8 cellular contexts compared by ENCODE assay signal in the genomic region with DNA sequence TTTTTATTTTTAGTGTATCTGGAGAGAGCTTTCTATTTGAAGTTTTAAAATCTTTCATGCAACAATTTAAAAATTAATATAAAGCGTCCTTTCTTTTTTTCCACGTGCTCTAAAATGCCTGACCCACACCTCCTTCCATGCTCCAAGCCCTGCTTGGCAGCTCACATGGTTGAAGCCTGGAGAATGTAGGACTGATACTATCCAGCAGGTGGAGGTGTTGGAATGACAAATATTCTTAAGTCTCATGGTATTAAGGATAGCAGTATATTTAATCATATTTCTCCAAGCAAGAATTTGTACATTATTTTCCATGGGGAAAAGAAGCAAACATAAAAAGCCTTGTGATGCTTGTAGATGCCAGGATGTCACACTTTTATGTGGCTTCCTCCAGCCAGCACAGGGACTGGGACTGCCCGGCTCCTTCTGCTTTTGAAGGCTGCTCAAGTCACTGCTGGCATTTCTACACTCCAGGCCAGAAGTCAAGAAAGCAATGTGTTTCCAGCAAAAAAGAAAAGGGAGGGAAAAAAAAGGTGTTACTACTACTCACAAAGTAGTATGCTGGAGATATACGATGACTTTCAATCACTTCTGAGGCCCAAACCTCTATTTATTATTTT. TPM values are rescaled to one million over a fixed set of nuclear protein-coding genes. Genes with fewer than 3 reads are reported as not detected.
A peak's percentile ranks its signal among the peaks of the same experiment; 100 is the strongest.
DNase-seq lines count a peak whose midpoint lies in the region; ATAC-seq and TF ChIP-seq lines count a peak whose summit lies in the region.

No MANE protein-coding gene starts in this region.

- intact Hi-C loops in activated T-helper 1 cell treated with anti-CD3 and anti-CD28 coated beads, Interleukin-12 subunit alpha, Interleukin-12 subunit beta, Interleukin-2, Interleukin-4 antibody, amounts not matched to agents 30 ng/mL and 10 ng/mL and 1 ng/mL, durations not matched to agents 14 hours and 24 hours and 36 hours (cut with micrococcal nuclease) = loop anchor here (1.0 to 2.0 kb wide), 2 partner anchors 49 to 223 kb away; a partner anchor contains a TSS
- intact Hi-C loops in posterior vena cava (cut with DNase I) = no loop called here

- H3K27me3 Mint-ChIP-seq in activated T-helper 1 cell treated with anti-CD3 and anti-CD28 coated beads, Interleukin-12 subunit alpha, Interleukin-12 subunit beta, Interleukin-2, Interleukin-4 antibody, amounts not matched to agents 30 ng/mL and 10 ng/mL and 1 ng/mL, durations not matched to agents 14 hours and 24 hours and 36 hours (ENCODE audit: insufficient read depth) = no peaks in the 10 kb centered on the region
- H3K27me3 Mint-ChIP-seq in stimulated activated memory B cell treated with anti-CD40 and anti-IgM and Interleukin-4, amounts not matched to agents 10 μg/mL and 1 μg/mL and 100 μg/mL, for 72 hours = no peaks in the 10 kb centered on the region

- no peak for ATAC-seq in stimulated activated memory B cell treated with anti-CD40 and anti-IgM and Interleukin-4, amounts not matched to agents 10 μg/mL and 1 μg/mL and 100 μg/mL, for 72 hours

- H3K27ac Mint-ChIP-seq in activated T-helper 1 cell treated with anti-CD3 and anti-CD28 coated beads, Interleukin-12 subunit alpha, Interleukin-12 subunit beta, Interleukin-2, Interleukin-4 antibody, amounts not matched to agents 30 ng/mL and 10 ng/mL and 1 ng/mL, durations not matched to agents 14 hours and 24 hours and 36 hours = no peak overlapping the region
- H3K27ac Mint-ChIP-seq in stimulated activated memory B cell treated with anti-CD40 and anti-IgM and Interleukin-4, amounts not matched to agents 10 μg/mL and 1 μg/mL and 100 μg/mL, for 72 hours = no peak overlapping the region

- DNase-seq in ELR (ENCODE audit: low read depth) (peak; percentile 79), HFF-Myc (ENCODE audit: extremely low read depth, low read depth) (peak; percentile 39), NCI-H82 (lab: John Stamatoyannopoulos, UW) (peak; percentile 56), dedifferentiated amniotic fluid mesenchymal stem cell (ENCODE audit: extremely low spot score) (peak; percentile 31), lung microvascular endothelial cell (ENCODE audit: low read depth in 2 of 2) (peak; percentile 74 to 82), posterior vena cava (ENCODE audit: low spot score) (no peak)
- no peak for DNase-seq in activated T-helper 1 cell treated with anti-CD3 and anti-CD28 coated beads, Interleukin-12 subunit alpha, Interleukin-12 subunit beta, Interleukin-2, Interleukin-4 antibody, amounts not matched to agents 30 ng/mL and 10 ng/mL and 1 ng/mL, durations not matched to agents 14 hours and 24 hours and 36 hours (ENCODE audit: low spot score)

- H3K4me1 Mint-ChIP-seq in activated T-helper 1 cell treated with anti-CD3 and anti-CD28 coated beads, Interleukin-12 subunit alpha, Interleukin-12 subunit beta, Interleukin-2, Interleukin-4 antibody, amounts not matched to agents 30 ng/mL and 10 ng/mL and 1 ng/mL, durations not matched to agents 14 hours and 24 hours and 36 hours (ENCODE audit: low read depth) = no peaks in the 10 kb centered on the region
- no peaks in the 10 kb centered on the region for H3K4me1 Mint-ChIP-seq in stimulated activated memory B cell treated with anti-CD40 and anti-IgM and Interleukin-4, amounts not matched to agents 10 μg/mL and 1 μg/mL and 100 μg/mL, for 72 hours

- H3K9me3 Mint-ChIP-seq in activated T-helper 1 cell treated with anti-CD3 and anti-CD28 coated beads, Interleukin-12 subunit alpha, Interleukin-12 subunit beta, Interleukin-2, Interleukin-4 antibody, amounts not matched to agents 30 ng/mL and 10 ng/mL and 1 ng/mL, durations not matched to agents 14 hours and 24 hours and 36 hours = no peaks in the 10 kb centered on the region
- no peaks in the 10 kb centered on the region for H3K9me3 Mint-ChIP-seq in stimulated activated memory B cell treated with anti-CD40 and anti-IgM and Interleukin-4, amounts not matched to agents 10 μg/mL and 1 μg/mL and 100 μg/mL, for 72 hours

- peak; percentile 51 for TF ChIP-seq CTCF in HFF-Myc (IDR thresholded peaks at IDR 0.05; ENCODE audit: low read depth, low read length, missing control alignments)

- H3K4me3 ChIP-seq in HFF-Myc (replicated peaks; ENCODE audit: low read depth, low read length) = no peak overlapping the region

- H3K36me3 Mint-ChIP-seq in activated T-helper 1 cell treated with anti-CD3 and anti-CD28 coated beads, Interleukin-12 subunit alpha, Interleukin-12 subunit beta, Interleukin-2, Interleukin-4 antibody, amounts not matched to agents 30 ng/mL and 10 ng/mL and 1 ng/mL, durations not matched to agents 14 hours and 24 hours and 36 hours (ENCODE audit: low read depth) = peaks cover 53% of the 10 kb centered on the region
- peaks cover 73% of the 10 kb centered on the region for H3K36me3 Mint-ChIP-seq in stimulated activated memory B cell treated with anti-CD40 and anti-IgM and Interleukin-4, amounts not matched to agents 10 μg/mL and 1 μg/mL and 100 μg/mL, for 72 hours

- H3K4me3 Mint-ChIP-seq in activated T-helper 1 cell treated with anti-CD3 and anti-CD28 coated beads, Interleukin-12 subunit alpha, Interleukin-12 subunit beta, Interleukin-2, Interleukin-4 antibody, amounts not matched to agents 30 ng/mL and 10 ng/mL and 1 ng/mL, durations not matched to agents 14 hours and 24 hours and 36 hours = no peak overlapping the region
- H3K4me3 Mint-ChIP-seq in stimulated activated memory B cell treated with anti-CD40 and anti-IgM and Interleukin-4, amounts not matched to agents 10 μg/mL and 1 μg/mL and 100 μg/mL, for 72 hours = no peak overlapping the region

RNA-seq across cellular contexts. Expression of a gene that starts 49.7 kb away (rescaled TPM):
- total RNA-seq in lung microvascular endothelial cell = 56.9 and 73.2 TPM in 2 replicates
- 94.3 and 101 TPM in 2 replicates for total RNA-seq in activated T-helper 1 cell treated with anti-CD3 and anti-CD28 coated beads, Interleukin-12 subunit alpha, Interleukin-12 subunit beta, Interleukin-2, Interleukin-4 antibody, amounts not matched to agents 30 ng/mL and 10 ng/mL and 1 ng/mL, durations not matched to agents 14 hours and 24 hours and 36 hours
- 10 to 100 TPM; 25.1 to 31.3 TPM for total RNA-seq in posterior vena cava

RNA-seq across cellular contexts. Expression of a gene that starts 50.2 kb away (rescaled TPM):
- total RNA-seq in lung microvascular endothelial cell (7.9 and 8.5 TPM in 2 replicates), posterior vena cava (10 to 100 TPM; 14.6 to 14.8 TPM)
- total RNA-seq in activated T-helper 1 cell treated with anti-CD3 and anti-CD28 coated beads, Interleukin-12 subunit alpha, Interleukin-12 subunit beta, Interleukin-2, Interleukin-4 antibody, amounts not matched to agents 30 ng/mL and 10 ng/mL and 1 ng/mL, durations not matched to agents 14 hours and 24 hours and 36 hours = 6.9 and 8.4 TPM in 2 replicates

RNA-seq across cellular contexts. Expression of a gene that starts 57.8 kb away (rescaled TPM):
- total RNA-seq in lung microvascular endothelial cell (45.1 and 74.6 TPM in 2 replicates), posterior vena cava (1 to 10 TPM; 7.8 to 8.5 TPM)
- total RNA-seq in activated T-helper 1 cell treated with anti-CD3 and anti-CD28 coated beads, Interleukin-12 subunit alpha, Interleukin-12 subunit beta, Interleukin-2, Interleukin-4 antibody, amounts not matched to agents 30 ng/mL and 10 ng/mL and 1 ng/mL, durations not matched to agents 14 hours and 24 hours and 36 hours = 0.96 and 1.3 TPM in 2 replicates

Comparison
In these comparisons a context has a peak if more than half of its experiments do, and no peak if none do; other contexts are left out.
1. DNase-seq: peak in ELR (single experiment), HFF-Myc (single experiment), NCI-H82 (single experiment), dedifferentiated amniotic fluid mesenchymal stem cell (single experiment) and lung microvascular endothelial cell (2 of 2); none in activated T-helper 1 cell treated with anti-CD3 and anti-CD28 coated beads, Interleukin-12 subunit alpha, Interleukin-12 subunit beta, Interleukin-2, Interleukin-4 antibody, amounts not matched to agents 30 ng/mL and 10 ng/mL and 1 ng/mL, durations not matched to agents 14 hours and 24 hours and 36 hours (single experiment) and posterior vena cava (single experiment).